In the genomic region with DNA sequence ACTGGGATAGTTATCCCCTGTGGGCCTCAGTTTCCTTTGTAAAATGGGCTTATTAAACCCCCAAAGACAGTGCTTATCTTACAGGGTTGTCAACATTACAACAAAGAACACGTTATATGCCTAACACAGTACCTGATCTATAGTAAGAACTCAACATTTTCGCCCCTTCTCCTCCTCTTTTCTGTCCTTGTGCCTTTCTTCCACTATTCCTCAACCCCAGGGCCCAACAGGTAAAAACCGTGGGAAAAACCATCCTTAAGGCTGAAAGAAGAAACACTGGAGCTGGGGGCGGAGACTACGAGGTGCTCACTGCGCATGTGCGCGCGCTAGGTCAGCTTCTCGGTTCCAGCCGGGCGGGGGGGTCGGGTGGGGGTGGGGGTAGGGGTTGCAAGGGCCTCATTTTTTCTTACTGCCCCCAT, we compare ENCODE assay signal across 8 cellular contexts. TPM values are rescaled to one million over a fixed set of nuclear protein-coding genes. Genes with fewer than 3 reads are reported as not detected.
DNase-seq lines count a peak whose midpoint lies in the region; ATAC-seq and TF ChIP-seq lines count a peak whose summit lies in the region.

No MANE protein-coding gene starts in this region.

- TF ChIP-seq POLR2A in tibial nerve (IDR thresholded peaks at IDR 0.05): no peak

- peak in 2 of 5 donors; percentile 43 to 68 for DNase-seq in CD8-positive, alpha-beta memory T cell
- DNase-seq in NCI-H1048 (lab: John Stamatoyannopoulos, UW) (peak; percentile 27), natural killer cell (no peak), tibial nerve (ENCODE audit: low spot score in 2 of 2) (peak; percentile 24 to 71), SW 1271 (lab: John Stamatoyannopoulos, UW) (no peak)

- peaks cover 0 to 2% of the 10 kb centered on the region in 2 donors for H3K27me3 Mint-ChIP-seq in CD8-positive, alpha-beta memory T cell
- H3K27me3 Mint-ChIP-seq in natural killer cell (ENCODE audit: low read depth in 2 of 2): no peaks in the 10 kb centered on the region

- ATAC-seq in GM21529 (IDR thresholded peaks at IDR 0.05; ENCODE audit: unreplicated experiment): peak; percentile 3
- ATAC-seq in esophagus mucosa: peak; percentile 63
- ATAC-seq in natural killer cell: peak; percentile 42 to 53 (median 51)

- peak overlapping the region; percentile 89 to 98 (median 96) for H3K27ac Mint-ChIP-seq in CD8-positive, alpha-beta memory T cell
- H3K27ac Mint-ChIP-seq in natural killer cell: peak overlapping the region; percentile 95

- TF ChIP-seq EP300 in tibial nerve (IDR thresholded peaks at IDR 0.05): no peak

- H3K27me3 ChIP-seq in CD8-positive, alpha-beta memory T cell (ENCODE audit: insufficient read depth, low read length, poor library complexity, severe bottlenecking): no peaks in the 10 kb centered on the region
- H3K27me3 ChIP-seq in tibial nerve: no peaks in the 10 kb centered on the region

- TF ChIP-seq CTCF in WI38 (IDR thresholded peaks at IDR 0.05; ENCODE audit: low read depth, low read length): no peak
- no peak for TF ChIP-seq CTCF in natural killer cell (IDR thresholded peaks at IDR 0.05)
- TF ChIP-seq CTCF in tibial nerve (IDR thresholded peaks at IDR 0.05): no peak

- peaks cover 0 to 9% (median 2%) of the 10 kb centered on the region in 3 donors for H3K36me3 Mint-ChIP-seq in CD8-positive, alpha-beta memory T cell
- no peaks in the 10 kb centered on the region for H3K36me3 Mint-ChIP-seq in natural killer cell

- intact Hi-C loops in natural killer cell (cut with micrococcal nuclease): no loop called here

- no peaks in the 10 kb centered on the region for H3K36me3 ChIP-seq in CD8-positive, alpha-beta memory T cell (ENCODE audit: insufficient read depth, low read length)
- no peaks in the 10 kb centered on the region for H3K36me3 ChIP-seq in tibial nerve

- 0 to 36% methylated on average over 13 of the region's 13 CpGs for WGBS in tibial nerve, 2 donors

- CTCF ChIA-PET in CD8-positive, alpha-beta memory T cell (lab: Charles Lee): no interaction called here

- no peaks in the 10 kb centered on the region for H3K9me3 ChIP-seq in CD8-positive, alpha-beta memory T cell (ENCODE audit: low read length)
- no peaks in the 10 kb centered on the region for H3K9me3 ChIP-seq in tibial nerve

- H3K4me1 Mint-ChIP-seq in CD8-positive, alpha-beta memory T cell: peaks cover 14 to 23% (median 17%) of the 10 kb centered on the region in 3 donors
- H3K4me1 Mint-ChIP-seq in natural killer cell: peaks cover 17 to 19% of the 10 kb centered on the region in 2 donors

- peak overlapping the region; percentile 69 for H3K4me3 ChIP-seq in CD8-positive, alpha-beta memory T cell (ENCODE audit: low read length)
- H3K4me3 ChIP-seq in WI38 (ENCODE audit: low read depth, low read length) (peak overlapping the region; percentile 72), tibial nerve (peak overlapping the region; percentile 45 to 71 (median 57))

- H3K4me1 ChIP-seq in CD8-positive, alpha-beta memory T cell (ENCODE audit: insufficient read depth, low read length): peaks cover 7% of the 10 kb centered on the region
- H3K4me1 ChIP-seq in tibial nerve: peaks cover 0 to 16% (median 0%) of the 10 kb centered on the region in 4 donors

- peak overlapping the region; percentile 91 for H3K27ac ChIP-seq in CD8-positive, alpha-beta memory T cell (ENCODE audit: low read depth, low read length)
- peak overlapping the region; percentile 86 to 97 (median 96) for H3K27ac ChIP-seq in tibial nerve

- POLR2A ChIA-PET in CD8-positive, alpha-beta memory T cell (lab: Charles Lee): no interaction called here

- peak overlapping the region; percentile 85 to 99 (median 95) for H3K4me3 Mint-ChIP-seq in CD8-positive, alpha-beta memory T cell
- H3K4me3 Mint-ChIP-seq in natural killer cell: peak overlapping the region; percentile 93

- peaks cover 0 to 2% (median 0%) of the 10 kb centered on the region in 5 donors for H3K9me3 Mint-ChIP-seq in CD8-positive, alpha-beta memory T cell
- H3K9me3 Mint-ChIP-seq in natural killer cell: no peaks in the 10 kb centered on the region

RNA-seq across cellular contexts. Expression of gene XIAP, which starts 0.4 kb away (rescaled TPM):
- 10 to 100 TPM; 33.0 to 34.9 TPM for total RNA-seq in CD8-positive, alpha-beta memory T cell
- polyA plus RNA-seq in CD8-positive, alpha-beta memory T cell: 10.8 TPM
- total RNA-seq in esophagus mucosa (45.2 TPM), natural killer cell (10 to 100 TPM; 32.2 to 44.9 (median 40.2) TPM), tibial nerve (10 to 100 TPM; 18.6 to 38.7 (median 30.4) TPM)

Comparison
In these comparisons a context has a peak if more than half of its experiments do, and no peak if none do; other contexts are left out.
1. DNase-seq: peak in NCI-H1048 (single experiment) and tibial nerve (2 of 2); none in natural killer cell (single experiment) and SW 1271 (0 of 2).
2. ATAC-seq: peak in every context shown above with its lines; median percentile 63 in esophagus mucosa; 51 in natural killer cell; 3 in GM21529.
3. Peak in every context shown above with its lines, with median percentiles within 50 percentile points of each other: H3K4me3 ChIP-seq.